35 cellular contexts compared by ENCODE assay signal in the genomic region with DNA sequence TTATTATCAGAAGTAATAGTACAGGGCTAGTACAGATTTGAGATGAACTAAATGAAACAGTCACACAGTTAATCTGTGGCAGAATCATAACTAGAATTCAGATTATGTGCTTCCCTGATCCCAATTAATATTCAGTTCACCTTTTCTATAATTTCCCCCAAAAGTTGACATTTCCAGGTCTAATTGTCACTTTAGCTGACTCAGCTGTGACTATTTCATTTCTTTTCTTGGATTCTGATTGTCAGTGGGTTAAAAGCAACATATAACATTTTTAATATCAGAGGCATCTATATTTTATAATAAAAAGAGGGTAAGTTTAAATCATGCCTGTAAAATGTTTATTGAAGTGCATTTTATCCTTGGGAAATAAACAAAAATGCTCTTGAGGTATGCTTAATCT. TPM values are rescaled to one million over a fixed set of nuclear protein-coding genes. Genes with fewer than 3 reads are reported as not detected.
"Had no signal": no experiment of that assay in that cellular context is flagged by ENCODE, and none has a peak within 500 bp of the region (broad histone marks: within the 10 kb centered on the region; RNA-seq: fewer than 3 reads in every experiment).

No MANE protein-coding gene starts in this region.

- H3K9me3 Mint-ChIP-seq: activated naive CD4-positive, alpha-beta T cell treated with anti-CD3 and anti-CD28 coated beads for 36 hours; activated T-cell treated with anti-CD3 and anti-CD28 coated beads, Interleukin-2, amount 50 U/mL, for 24 hours had no signal

- H3K27ac ChIP-seq: adrenal gland, body of pancreas, brain microvascular endothelial cell, breast epithelium, VCaP had no signal

- H3K4me3 ChIP-seq: adrenal gland, body of pancreas, breast epithelium had no signal

- H3K4me1 Mint-ChIP-seq: activated B cell treated with CpG ODN at 0.5 μM for 24 hours; activated CD4-positive, alpha-beta T cell treated with anti-CD3 and anti-CD28 coated beads, Interleukin-2, amount 10 ng/mL, durations not matched to agents 24 days and 14 days; activated naive CD8-positive, alpha-beta T cell treated with anti-CD3 and anti-CD28 coated beads for 36 hours had no signal

- ATAC-seq: activated CD8-positive, alpha-beta T cell treated with anti-CD3 and anti-CD28 coated beads for 36 hours; activated naive CD4-positive, alpha-beta T cell treated with anti-CD3 and anti-CD28 coated beads, Interleukin-2, amount 50 U/mL, for 72 hours; body of pancreas had no signal

- H3K27me3 Mint-ChIP-seq: activated B cell treated with CpG ODN at 0.5 μM for 24 hours; activated CD4-positive, alpha-beta memory T cell treated with anti-CD3 and anti-CD28 coated beads for 36 hours; activated CD4-positive, alpha-beta T cell treated with anti-CD3 and anti-CD28 coated beads, Interleukin-2, amount 10 ng/mL, durations not matched to agents 24 days and 14 days; activated CD8-positive, alpha-beta T cell treated with anti-CD3 and anti-CD28 coated beads for 36 hours; activated naive CD8-positive, alpha-beta T cell treated with anti-CD3 and anti-CD28 coated beads for 36 hours; activated T-cell treated with anti-CD3 and anti-CD28 coated beads, Interleukin-2, amount 50 U/mL, for 24 hours had no signal

- H3K27me3 ChIP-seq: adrenal gland, body of pancreas, brain microvascular endothelial cell, breast epithelium had no signal

- H3K4me1 ChIP-seq: adrenal gland, body of pancreas, breast epithelium had no signal

- H3K36me3 Mint-ChIP-seq: activated CD4-positive, alpha-beta memory T cell treated with anti-CD3 and anti-CD28 coated beads for 36 hours; activated naive CD4-positive, alpha-beta T cell treated with anti-CD3 and anti-CD28 coated beads, Interleukin-2, amount 50 U/mL, for 72 hours; activated naive CD8-positive, alpha-beta T cell treated with anti-CD3 and anti-CD28 coated beads for 36 hours had no signal

- DNase-seq: activated B cell treated with CpG ODN at 0.5 μM for 24 hours; activated CD4-positive, alpha-beta memory T cell treated with anti-CD3 and anti-CD28 coated beads for 36 hours; activated CD4-positive, alpha-beta T cell treated with anti-CD3 and anti-CD28 coated beads for 4 hours; activated CD4-positive, alpha-beta T cell treated with anti-CD3 and anti-CD28 coated beads, Interleukin-2, amount 10 ng/mL, durations not matched to agents 24 days and 14 days; activated CD4-positive, alpha-beta T cell treated with anti-CD3 and anti-CD28 coated beads, Interleukin-2, amount 50 U/mL, for 1 hour; activated CD4-positive, alpha-beta T cell treated with anti-CD3 and anti-CD28 coated beads, Interleukin-2, amount 50 U/mL, for 4 hours; activated CD4-positive, CD25-positive, alpha-beta regulatory T cell treated with anti-CD3 and anti-CD28 coated beads, Interleukin-2, amount 50 U/mL, for 72 hours; activated CD8-positive, alpha-beta memory T cell treated with anti-CD3 and anti-CD28 coated beads, Interleukin-2, amount 50 U/mL, for 48 hours; activated CD8-positive, alpha-beta T cell treated with anti-CD3 and anti-CD28 coated beads for 36 hours; activated effector memory CD4-positive, alpha-beta T cell treated with anti-CD3 and anti-CD28 coated beads, Interleukin-2, amount 50 U/mL, for 16 hours; activated gamma-delta T cell treated with Interleukin-2 at 50 U/mL for 16 hours; activated naive CD4-positive, alpha-beta T cell; activated naive CD4-positive, alpha-beta T cell treated with anti-CD3 and anti-CD28 coated beads for 36 hours; activated naive CD4-positive, alpha-beta T cell treated with anti-CD3 and anti-CD28 coated beads, Interleukin-2, amount 50 U/mL, for 16 hours; activated naive CD8-positive, alpha-beta T cell treated with anti-CD3 and anti-CD28 coated beads for 36 hours; activated T-cell treated with anti-CD3 and anti-CD28 coated beads, Interleukin-2, amount 50 U/mL, for 24 hours; activated T-cell treated with anti-CD3 and anti-CD28 coated beads, Interleukin-2, amount 50 U/mL, for 48 hours; adrenal gland; amniotic stem cell; aorta; body of pancreas; brain microvascular endothelial cell; central memory CD4-positive, alpha-beta T cell; T-helper 1 cell; T-helper 2 cell; T-helper 9 cell had no signal

- H3K9me3 ChIP-seq: body of pancreas, breast epithelium had no signal

- FAIRE-seq: astrocyte, TTC549 had no signal

- H3K4me3 Mint-ChIP-seq: activated B cell treated with CpG ODN at 0.5 μM for 24 hours; activated CD4-positive, alpha-beta memory T cell treated with anti-CD3 and anti-CD28 coated beads for 36 hours; activated CD4-positive, alpha-beta T cell treated with anti-CD3 and anti-CD28 coated beads, Interleukin-2, amount 10 ng/mL, durations not matched to agents 24 days and 14 days; activated CD8-positive, alpha-beta T cell treated with anti-CD3 and anti-CD28 coated beads for 36 hours; activated naive CD4-positive, alpha-beta T cell treated with anti-CD3 and anti-CD28 coated beads for 36 hours; activated naive CD8-positive, alpha-beta T cell treated with anti-CD3 and anti-CD28 coated beads for 36 hours; activated T-cell treated with anti-CD3 and anti-CD28 coated beads, Interleukin-2, amount 50 U/mL, for 24 hours; T-helper 1 cell treated with Interleukin-12 subunit alpha and Interleukin-12 subunit beta and Interleukin-4 antibody, amounts not matched to agents 30 μg/mL and 1 μg/mL, for 36 hours; T-helper 2 cell treated with Interferon-gamma antibody and Interleukin-4, amounts not matched to agents 5 μg/mL and 100 μg/mL, for 36 hours had no signal

- H3K27ac Mint-ChIP-seq: activated B cell treated with CpG ODN at 0.5 μM for 24 hours; activated CD4-positive, alpha-beta memory T cell treated with anti-CD3 and anti-CD28 coated beads for 36 hours; activated CD4-positive, alpha-beta T cell treated with anti-CD3 and anti-CD28 coated beads, Interleukin-2, amount 10 ng/mL, durations not matched to agents 24 days and 14 days; activated CD8-positive, alpha-beta T cell treated with anti-CD3 and anti-CD28 coated beads for 36 hours; activated naive CD4-positive, alpha-beta T cell treated with anti-CD3 and anti-CD28 coated beads for 36 hours; activated naive CD4-positive, alpha-beta T cell treated with anti-CD3 and anti-CD28 coated beads, Interleukin-2, amount 50 U/mL, for 72 hours; activated naive CD8-positive, alpha-beta T cell treated with anti-CD3 and anti-CD28 coated beads for 36 hours; activated T-cell treated with anti-CD3 and anti-CD28 coated beads, Interleukin-2, amount 50 U/mL, for 24 hours; activated T-helper 2 cell treated with anti-CD3 and anti-CD28 coated beads, Interferon-gamma antibody, Interleukin-2, Interleukin-4, amounts not matched to agents 10 μg/mL and 5 μg/mL and 100 μg/mL, durations not matched to agents 14 hours and 24 hours and 36 hours; T-helper 1 cell treated with Interleukin-12 subunit alpha and Interleukin-12 subunit beta and Interleukin-4 antibody, amounts not matched to agents 30 μg/mL and 1 μg/mL, for 36 hours; T-helper 2 cell treated with Interferon-gamma antibody and Interleukin-4, amounts not matched to agents 5 μg/mL and 100 μg/mL, for 36 hours had no signal

- H3K36me3 ChIP-seq: adrenal gland, brain microvascular endothelial cell had no signal

RNA-seq across cellular contexts. Expression of gene SOX6, which starts 28.8 kb away (rescaled TPM):
- total RNA-seq: activated B cell treated with CpG ODN at 0.5 μM for 24 hours; activated CD4-positive, alpha-beta memory T cell treated with anti-CD3 and anti-CD28 coated beads for 36 hours; activated CD4-positive, alpha-beta T cell treated with anti-CD3 and anti-CD28 coated beads, Interleukin-2, amount 10 ng/mL, durations not matched to agents 24 days and 14 days; activated CD8-positive, alpha-beta memory T cell treated with anti-CD3 and anti-CD28 coated beads for 36 hours; activated naive CD4-positive, alpha-beta T cell treated with anti-CD3 and anti-CD28 coated beads for 36 hours; activated naive CD4-positive, alpha-beta T cell treated with anti-CD3 and anti-CD28 coated beads, Interleukin-2, amount 50 U/mL, for 72 hours had no signal
